Comparison of ENCODE assay signal across 21 cellular contexts in the genomic region with DNA sequence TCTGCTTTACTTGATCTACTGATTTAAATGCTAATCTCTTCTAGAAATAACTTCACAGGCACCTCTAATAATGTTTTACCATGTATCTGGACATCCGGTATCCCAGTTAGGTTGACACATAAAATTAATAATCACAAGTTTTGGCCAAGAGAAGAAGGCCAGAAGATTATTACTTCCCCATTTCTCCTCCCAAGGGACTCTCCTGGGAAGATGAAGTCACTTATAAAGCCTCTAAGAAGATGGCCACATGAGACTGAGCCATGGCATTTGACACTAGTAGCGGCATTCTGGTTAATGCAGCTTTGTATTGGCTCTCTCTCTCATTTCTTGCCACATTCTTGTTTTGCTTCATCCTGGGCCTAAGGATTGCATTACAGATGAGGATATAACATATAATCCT.
"Had no signal": no experiment of that assay in that cellular context is flagged by ENCODE, and none has a peak within 500 bp of the region (broad histone marks: within the 10 kb centered on the region; RNA-seq: fewer than 3 reads in every experiment).

No MANE protein-coding gene starts in this region.

- H3K36me3 ChIP-seq: esophagus squamous epithelium, left ventricle myocardium inferior, lower lobe of right lung, thoracic aorta, transverse colon had no signal

- H3K4me3 ChIP-seq: esophagus squamous epithelium, hepatocyte, left ventricle myocardium inferior, lower lobe of right lung, thoracic aorta, transverse colon had no signal

- H3K27ac ChIP-seq: epithelial cell of prostate, esophagus squamous epithelium, hepatocyte, left ventricle myocardium inferior, lower lobe of right lung, thoracic aorta, transverse colon had no signal

- H3K27ac Mint-ChIP-seq: effector memory CD8-positive, alpha-beta T cell; nephron progenitor cell; stimulated activated naive CD8-positive, alpha-beta T cell treated with anti-CD3 and anti-CD28 coated beads, Interleukin-15, amount 100 ng/mL, for 72 hours had no signal

- H3K27me3 Mint-ChIP-seq: central memory CD8-positive, alpha-beta T cell; effector memory CD8-positive, alpha-beta T cell; stimulated activated naive CD8-positive, alpha-beta T cell treated with anti-CD3 and anti-CD28 coated beads, Interleukin-15, amount 100 ng/mL, for 72 hours had no signal

- H2AFZ ChIP-seq: hepatocyte had no signal

- H3K27me3 ChIP-seq: esophagus squamous epithelium, hepatocyte, transverse colon had no signal

- H3K36me3 Mint-ChIP-seq: naive thymus-derived CD4-positive, alpha-beta T cell had no signal

- DNase-seq: effector memory CD8-positive, alpha-beta T cell; esophagus squamous epithelium; foreskin melanocyte; head of caudate nucleus; kidney; left cardiac atrium; left ventricle myocardium inferior; lower lobe of right lung; mesendoderm; naive thymus-derived CD4-positive, alpha-beta T cell; nephron progenitor cell; small intestine; stimulated activated CD4-positive, alpha-beta T cell treated with anti-CD3 and anti-CD28 coated beads, Interleukin-2, amount 100 ng/mL, for 48 hours; stimulated activated naive CD8-positive, alpha-beta T cell treated with anti-CD3 and anti-CD28 coated beads, Interleukin-15, amount 100 ng/mL, for 72 hours; substantia nigra; transverse colon had no signal

- H3K4me1 ChIP-seq: esophagus squamous epithelium, left ventricle myocardium inferior, lower lobe of right lung, transverse colon had no signal

- H3K4me1 Mint-ChIP-seq: central memory CD8-positive, alpha-beta T cell; nephron progenitor cell; stimulated activated naive CD8-positive, alpha-beta T cell treated with anti-CD3 and anti-CD28 coated beads, Interleukin-15, amount 100 ng/mL, for 72 hours had no signal

- ATAC-seq: effector memory CD8-positive, alpha-beta T cell; lower lobe of right lung; naive thymus-derived CD4-positive, alpha-beta T cell; sciatic nerve; stimulated activated naive CD8-positive, alpha-beta T cell treated with anti-CD3 and anti-CD28 coated beads, Interleukin-15, amount 100 ng/mL, for 72 hours had no signal

- H3K4me2 ChIP-seq: hepatocyte had no signal

- H3K79me2 ChIP-seq: hepatocyte had no signal

- H3K9me3 ChIP-seq: esophagus squamous epithelium, left ventricle myocardium inferior, lower lobe of right lung, thoracic aorta, transverse colon had no signal

- H3K4me3 Mint-ChIP-seq: central memory CD8-positive, alpha-beta T cell; effector memory CD8-positive, alpha-beta T cell; naive thymus-derived CD4-positive, alpha-beta T cell; nephron progenitor cell; stimulated activated naive CD8-positive, alpha-beta T cell treated with anti-CD3 and anti-CD28 coated beads, Interleukin-15, amount 100 ng/mL, for 72 hours had no signal

- H3K9me3 Mint-ChIP-seq: central memory CD8-positive, alpha-beta T cell; effector memory CD8-positive, alpha-beta T cell; naive thymus-derived CD4-positive, alpha-beta T cell; nephron progenitor cell; stimulated activated naive CD8-positive, alpha-beta T cell treated with anti-CD3 and anti-CD28 coated beads, Interleukin-15, amount 100 ng/mL, for 72 hours had no signal
